Comparison of ENCODE assay signal across 8 cellular contexts in genomic region chr9:21110708-21111576, GRCh38. TPM values are rescaled to one million over a fixed set of nuclear protein-coding genes. Genes with fewer than 3 reads are reported as not detected.
A peak's percentile ranks its signal among the peaks of the same experiment; 100 is the strongest.
DNase-seq lines count a peak whose midpoint lies in the region; ATAC-seq and TF ChIP-seq lines count a peak whose summit lies in the region.

No MANE protein-coding gene starts in this region.

- H3K9me3 ChIP-seq in DND-41 (ENCODE audit: insufficient read depth, low read length, severe bottlenecking) = no peaks in the 10 kb centered on the region
- no peaks in the 10 kb centered on the region for H3K9me3 ChIP-seq in body of pancreas
- no peaks in the 10 kb centered on the region for H3K9me3 ChIP-seq in smooth muscle cell (replicated peaks; ENCODE audit: low read depth)

- 21 to 26% methylated on average over 4 of the region's 4 CpGs for WGBS in body of pancreas, 2 donors
- WGBS in smooth muscle cell (ENCODE audit: low lambda C conversion rate) = 24% methylated on average over 4 of the region's 4 CpGs

- H4K20me1 ChIP-seq in DND-41 (ENCODE audit: insufficient read depth, low read length) = no peaks in the 10 kb centered on the region
- H4K20me1 ChIP-seq in smooth muscle cell (ENCODE audit: low read depth) = no peaks in the 10 kb centered on the region

- H3K79me2 ChIP-seq in DND-41 (ENCODE audit: insufficient read depth, low read length) = no peaks in the 10 kb centered on the region
- H3K79me2 ChIP-seq in smooth muscle cell (ENCODE audit: low read depth) = no peaks in the 10 kb centered on the region

- H3K4me3 ChIP-seq in DND-41 (ENCODE audit: low read depth in 1 of 2, low read length in 2 of 2) = no peak overlapping the region
- no peak overlapping the region for H3K4me3 ChIP-seq in body of pancreas
- no peak overlapping the region for H3K4me3 ChIP-seq in smooth muscle cell

- H3K27ac ChIP-seq in DND-41 (ENCODE audit: low read length) (no peak overlapping the region), body of pancreas (no peak overlapping the region), smooth muscle cell (ENCODE audit: low read depth) (no peak overlapping the region)

- TF ChIP-seq POLR2A in body of pancreas (IDR thresholded peaks at IDR 0.05) = no peak

- peaks cover 4% of the 10 kb centered on the region; the same call in 1 of the 2 replicates for H3K4me1 ChIP-seq in DND-41 (ENCODE audit: insufficient read depth, low read length)
- H3K4me1 ChIP-seq in body of pancreas = no peaks in the 10 kb centered on the region
- no peaks in the 10 kb centered on the region for H3K4me1 ChIP-seq in smooth muscle cell (ENCODE audit: low read depth)

- H3K27me3 ChIP-seq in DND-41 (ENCODE audit: insufficient read depth, low read length, poor library complexity) (no peaks in the 10 kb centered on the region), body of pancreas (no peaks in the 10 kb centered on the region), smooth muscle cell (ENCODE audit: low read depth) (no peaks in the 10 kb centered on the region)

- H3F3A ChIP-seq in smooth muscle cell (ENCODE audit: low read depth) = no peaks in the 10 kb centered on the region

- DNase-seq in DND-41 (peak; percentile 41), NCI-H446 treated with DMSO at 0.1 percent for 48 hours (lab: John Stamatoyannopoulos, UW) (peak; percentile 52), body of pancreas (peak in 1 of 4 donors; percentile 34), iPS DF 4.7 (ENCODE audit: extremely low read depth, low spot score) (peak; percentile 44), smooth muscle cell (lab: John Stamatoyannopoulos, UW; ENCODE audit: unreplicated experiment) (no peak)
- DNase-seq in activated CD4-positive, alpha-beta T cell treated with anti-CD3 and anti-CD28 coated beads for 1 hour = no peak

- intact Hi-C loops in body of pancreas (cut with DNase I) = no loop called here

- H3K36me3 ChIP-seq in DND-41 (ENCODE audit: insufficient read depth, low read length) (no peaks in the 10 kb centered on the region), body of pancreas (replicated peaks in 1 of 2; ENCODE audit: insufficient read depth in 1 of 2, low read depth in 2 of 2) (no peaks in the 10 kb centered on the region), smooth muscle cell (ENCODE audit: low read depth) (no peaks in the 10 kb centered on the region)

- peak; percentile 93 for TF ChIP-seq CTCF in DND-41 (IDR thresholded peaks at IDR 0.05; ENCODE audit: borderline replicate concordance, extremely low read depth, low read length, poor library complexity, severe bottlenecking)
- TF ChIP-seq CTCF in body of pancreas (IDR thresholded peaks at IDR 0.05) = peak; percentile 65 to 85 (median 77)
- TF ChIP-seq CTCF in smooth muscle cell (IDR thresholded peaks at IDR 0.05; ENCODE audit: borderline replicate concordance, insufficient read depth, poor library complexity, severe bottlenecking) = peak; percentile 85

- H2AFZ ChIP-seq in DND-41 (ENCODE audit: low read depth, low read length) = no peak overlapping the region
- H2AFZ ChIP-seq in smooth muscle cell (ENCODE audit: low read depth) = no peak overlapping the region

- H3K4me2 ChIP-seq in DND-41 (ENCODE audit: insufficient read depth, low read length) = no peak overlapping the region
- no peak overlapping the region for H3K4me2 ChIP-seq in smooth muscle cell

- no peak overlapping the region for H3K9ac ChIP-seq in DND-41 (ENCODE audit: low read depth, low read length)
- no peak overlapping the region for H3K9ac ChIP-seq in smooth muscle cell (ENCODE audit: low read depth)

- ATAC-seq in DND-41 (ENCODE audit: insufficient read depth, low read depth) (peak; percentile 100), GM19452 (IDR thresholded peaks at IDR 0.05; ENCODE audit: unreplicated experiment) (peak; percentile 94), HG03439 (IDR thresholded peaks at IDR 0.05; ENCODE audit: unreplicated experiment) (peak; percentile 87), body of pancreas (peak; percentile 76)

RNA-seq across cellular contexts. Expression of gene IFNW1, which starts 30.7 kb away (rescaled TPM):
- total RNA-seq in body of pancreas = not detected
- total RNA-seq in smooth muscle cell = not detected in 2 replicates
- not detected in 2 replicates for polyA plus RNA-seq in smooth muscle cell

RNA-seq across cellular contexts. Expression of gene IFNB1, which starts 33.2 kb away (rescaled TPM):
- total RNA-seq in body of pancreas (not detected), smooth muscle cell (not detected in 2 replicates)
- not detected in 2 replicates for polyA plus RNA-seq in smooth muscle cell

RNA-seq across cellular contexts. Expression of gene IFNA21, which starts 55.5 kb away (rescaled TPM):
- total RNA-seq in body of pancreas (not detected), smooth muscle cell (not detected in 2 replicates)
- polyA plus RNA-seq in smooth muscle cell = not detected in 2 replicates

Comparison
In these comparisons a context has a peak if more than half of its experiments do, and no peak if none do; other contexts are left out.
1. DNase-seq: peak in DND-41 (single experiment), NCI-H446 treated with DMSO at 0.1 percent for 48 hours (single experiment) and iPS DF 4.7 (single experiment); none in smooth muscle cell (single experiment) and activated CD4-positive, alpha-beta T cell treated with anti-CD3 and anti-CD28 coated beads for 1 hour (single experiment).
2. Peak in every context shown above with its lines, with median percentiles within 50 percentile points of each other: ATAC-seq and CTCF ChIP-seq.